In the genomic region with DNA sequence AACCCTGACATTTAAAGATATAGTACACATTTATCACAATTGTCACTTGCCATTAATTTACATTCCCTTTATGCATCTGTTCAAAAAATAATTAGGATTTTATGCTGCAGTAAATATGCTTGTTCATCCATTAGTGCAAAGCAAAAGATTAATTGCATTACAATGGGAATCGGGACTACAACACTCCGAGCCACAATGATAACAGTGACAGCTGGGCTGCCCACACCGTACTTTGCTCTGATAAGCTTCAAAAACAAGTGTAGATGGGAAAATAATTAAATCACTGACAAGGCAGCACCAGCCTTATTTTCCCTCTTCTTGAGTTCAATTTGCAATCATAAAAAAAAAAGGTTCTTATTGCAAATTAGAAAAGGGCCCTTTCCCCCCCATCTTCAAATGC, we compare ENCODE assay signal across 22 cellular contexts.
A peak's percentile ranks its signal among the peaks of the same experiment; 100 is the strongest.
DNase-seq lines count a peak whose midpoint lies in the region; ATAC-seq, FAIRE-seq and TF ChIP-seq lines count a peak whose summit lies in the region.
"Had no signal": no experiment of that assay in that cellular context is flagged by ENCODE, and none has a peak within 500 bp of the region (broad histone marks: within the 10 kb centered on the region; RNA-seq: fewer than 3 reads in every experiment).

No MANE protein-coding gene starts in this region.

- H3K27me3 Mint-ChIP-seq in glutamatergic neuron (ENCODE audit: unreplicated experiment): peaks cover 3% of the 10 kb centered on the region
- H3K27me3 Mint-ChIP-seq: B cell; CD4-positive, alpha-beta T cell; CD8-positive, alpha-beta memory T cell had no signal

- no peak overlapping the region for H3K4me3 ChIP-seq in BE2C (ENCODE audit: low read depth, low read length)
- H3K4me3 ChIP-seq: BLaER1 treated with 17β-estradiol and CSF1 and Interleukin-3, amounts not matched to agents 10 nM and 100 nM had no signal

- no peaks in the 10 kb centered on the region for H3K9me3 ChIP-seq in BE2C
- H3K9me3 ChIP-seq: BLaER1 treated with 17β-estradiol and CSF1 and Interleukin-3, amounts not matched to agents 10 nM and 100 nM had no signal

- TF ChIP-seq CTCF in BE2C (IDR thresholded peaks at IDR 0.05; ENCODE audit: low read depth, low read length): no peak
- no peak for TF ChIP-seq CTCF in glutamatergic neuron (IDR thresholded peaks at IDR 0.05; ENCODE audit: partially characterized antibody, unreplicated experiment)

- H3K4me1 Mint-ChIP-seq in glutamatergic neuron (ENCODE audit: low read depth, unreplicated experiment): peaks cover 25% of the 10 kb centered on the region
- H3K4me1 Mint-ChIP-seq in stimulated activated effector memory CD8-positive, alpha-beta T cell treated with anti-CD3 and anti-CD28 coated beads, Interleukin-12 subunit alpha, Interleukin-12 subunit beta, amount 100 ng/mL, for 72 hours: no peaks in the 10 kb centered on the region
- H3K4me1 Mint-ChIP-seq: B cell; CD14-positive monocyte; CD8-positive, alpha-beta memory T cell had no signal

- DNase-seq in BE2C (peak; percentile 31), NCI-H82 treated with DMSO at 0.1 percent for 48 hours (lab: John Stamatoyannopoulos, UW; ENCODE audit: unreplicated experiment) (peak; percentile 28), glutamatergic neuron (no peak), retina (peak; percentile 36), inferior parietal cortex (ENCODE audit: extremely low spot score) (no peak), HTR-8/SVneo (ENCODE audit: insufficient read length, low spot score) (no peak)
- DNase-seq in stimulated activated effector memory CD8-positive, alpha-beta T cell treated with anti-CD3 and anti-CD28 coated beads, Interleukin-12 subunit alpha, Interleukin-12 subunit beta, amount 100 ng/mL, for 72 hours (ENCODE audit: low spot score in 2 of 2): no peak
- DNase-seq: CD4-positive, alpha-beta T cell; CD8-positive, alpha-beta memory T cell; DMS 273 treated with DMSO at 0.1 percent for 48 hours; DMS79; GF-D8; GOT3 had no signal

- H3K4me1 ChIP-seq in BE2C: no peaks in the 10 kb centered on the region
- H3K4me1 ChIP-seq: BLaER1 treated with 17β-estradiol and CSF1 and Interleukin-3, amounts not matched to agents 10 nM and 100 nM had no signal

- ATAC-seq in stimulated activated effector memory CD8-positive, alpha-beta T cell treated with anti-CD3 and anti-CD28 coated beads, Interleukin-12 subunit alpha, Interleukin-12 subunit beta, amount 100 ng/mL, for 72 hours: no peak
- no peak for ATAC-seq in HG03196 (IDR thresholded peaks at IDR 0.05; ENCODE audit: unreplicated experiment)
- ATAC-seq: HCT116 had no signal

- H3K27me3 ChIP-seq in BE2C: no peaks in the 10 kb centered on the region
- H3K27me3 ChIP-seq: BLaER1 treated with 17β-estradiol and CSF1 and Interleukin-3, amounts not matched to agents 10 nM and 100 nM had no signal

- peak overlapping the region; percentile 67 for H3K27ac Mint-ChIP-seq in glutamatergic neuron (ENCODE audit: unreplicated experiment)
- H3K27ac Mint-ChIP-seq in stimulated activated effector memory CD8-positive, alpha-beta T cell treated with anti-CD3 and anti-CD28 coated beads, Interleukin-12 subunit alpha, Interleukin-12 subunit beta, amount 100 ng/mL, for 72 hours: no peak overlapping the region
- H3K27ac Mint-ChIP-seq: B cell; CD14-positive monocyte; CD4-positive, alpha-beta T cell; CD8-positive, alpha-beta memory T cell had no signal

- no peak for FAIRE-seq in HTR-8/SVneo (lab: Jason Lieb, UNC)
- FAIRE-seq: D721Med, GM12891, GM18507, H54 had no signal

- no peak overlapping the region for H3K4me3 Mint-ChIP-seq in glutamatergic neuron (ENCODE audit: unreplicated experiment)
- no peak overlapping the region for H3K4me3 Mint-ChIP-seq in stimulated activated effector memory CD8-positive, alpha-beta T cell treated with anti-CD3 and anti-CD28 coated beads, Interleukin-12 subunit alpha, Interleukin-12 subunit beta, amount 100 ng/mL, for 72 hours
- H3K4me3 Mint-ChIP-seq: B cell; CD14-positive monocyte; CD4-positive, alpha-beta T cell; CD8-positive, alpha-beta memory T cell had no signal

- H3K36me3 ChIP-seq in BE2C: no peaks in the 10 kb centered on the region
- H3K36me3 ChIP-seq: BLaER1 treated with 17β-estradiol and CSF1 and Interleukin-3, amounts not matched to agents 10 nM and 100 nM had no signal

- H3K36me3 Mint-ChIP-seq in glutamatergic neuron (ENCODE audit: unreplicated experiment): no peaks in the 10 kb centered on the region
- no peaks in the 10 kb centered on the region for H3K36me3 Mint-ChIP-seq in stimulated activated effector memory CD8-positive, alpha-beta T cell treated with anti-CD3 and anti-CD28 coated beads, Interleukin-12 subunit alpha, Interleukin-12 subunit beta, amount 100 ng/mL, for 72 hours
- H3K36me3 Mint-ChIP-seq: CD14-positive monocyte; CD8-positive, alpha-beta memory T cell had no signal

- no peaks in the 10 kb centered on the region for H3K9me3 Mint-ChIP-seq in glutamatergic neuron (ENCODE audit: unreplicated experiment)
- H3K9me3 Mint-ChIP-seq in stimulated activated effector memory CD8-positive, alpha-beta T cell treated with anti-CD3 and anti-CD28 coated beads, Interleukin-12 subunit alpha, Interleukin-12 subunit beta, amount 100 ng/mL, for 72 hours: peaks cover 9% of the 10 kb centered on the region

Comparison
In these comparisons a context has a peak if more than half of its experiments do, and no peak if none do; other contexts are left out.
1. DNase-seq: peak in BE2C (single experiment), NCI-H82 treated with DMSO at 0.1 percent for 48 hours (single experiment) and retina (single experiment); none in glutamatergic neuron (single experiment), inferior parietal cortex (single experiment), stimulated activated effector memory CD8-positive, alpha-beta T cell treated with anti-CD3 and anti-CD28 coated beads, Interleukin-12 subunit alpha, Interleukin-12 subunit beta, amount 100 ng/mL, for 72 hours (0 of 2) and HTR-8/SVneo (single experiment).